ENCODE assay signal across 9 cellular contexts in the genomic region with DNA sequence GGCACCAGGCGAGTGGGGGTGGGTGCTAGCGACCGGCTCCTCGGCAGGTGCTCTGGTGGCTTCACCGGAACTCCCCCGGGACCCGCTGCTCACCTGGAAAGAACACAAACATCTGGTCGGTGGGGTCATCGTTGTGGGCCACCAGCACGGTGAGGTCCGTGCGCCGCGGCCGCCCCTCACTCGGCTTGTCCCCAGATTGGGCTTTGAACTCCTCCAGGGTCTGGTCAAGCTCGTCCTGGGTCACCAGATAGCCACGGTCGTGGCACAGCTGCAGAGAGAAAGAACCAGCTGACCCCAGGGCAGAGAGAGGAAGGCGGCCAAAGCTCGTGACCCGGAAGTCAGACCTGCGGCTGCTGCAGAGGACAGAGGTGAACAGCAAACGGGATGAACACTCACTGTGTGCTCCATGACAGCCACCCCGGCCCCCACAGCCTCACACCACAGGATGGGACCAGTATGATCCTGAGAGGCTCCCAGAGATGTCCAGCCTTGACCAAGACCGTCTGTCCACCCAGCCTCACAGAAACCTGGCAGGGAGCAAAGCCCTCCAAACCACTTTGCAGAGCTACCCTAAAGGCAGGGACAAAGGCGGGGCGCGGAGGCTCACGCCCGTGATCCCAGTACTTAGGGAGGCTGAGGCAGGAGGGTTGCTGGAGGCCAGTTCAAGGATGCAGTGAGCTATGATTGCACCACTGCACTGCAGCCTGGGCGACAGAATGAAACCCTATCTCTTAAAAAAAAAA. TPM values are rescaled to one million over a fixed set of nuclear protein-coding genes. Genes with fewer than 3 reads are reported as not detected.
A peak's percentile ranks its signal among the peaks of the same experiment; 100 is the strongest.
DNase-seq lines count a peak whose midpoint lies in the region; ATAC-seq and TF ChIP-seq lines count a peak whose summit lies in the region.
"Had no signal": no experiment of that assay in that cellular context is flagged by ENCODE, and none has a peak within 500 bp of the region (broad histone marks: within the 10 kb centered on the region; RNA-seq: fewer than 3 reads in every experiment).

No MANE protein-coding gene starts in this region.

- H3K27ac ChIP-seq in GM23338 (ENCODE audit: low read depth) (no peak overlapping the region), VCaP (peak overlapping the region; percentile 83; the same call in 1 of the 2 replicates), heart right ventricle (peak overlapping the region in 5 of 10 donors; percentile 81 to 92 (median 87)), gastrocnemius medialis (peak overlapping the region; percentile 79 to 94 (median 92))

- H3K4me3 Mint-ChIP-seq in GM23338: peak overlapping the region; percentile 89

- H3K27me3 Mint-ChIP-seq in GM23338 (ENCODE audit: insufficient read depth, low read depth, poor library complexity): peaks cover 17% of the 10 kb centered on the region

- H3K27ac Mint-ChIP-seq in GM23338: peak overlapping the region; percentile 88; the same call in 1 of the 2 replicates

- H3K27me3 ChIP-seq in GM23338 (ENCODE audit: insufficient read depth): no peaks in the 10 kb centered on the region
- no peaks in the 10 kb centered on the region for H3K27me3 ChIP-seq in heart right ventricle
- no peaks in the 10 kb centered on the region for H3K27me3 ChIP-seq in gastrocnemius medialis

- DNase-seq in GM23338 (ENCODE audit: low spot score): no peak
- peak in 1 of 2 donors; percentile 20 for DNase-seq in heart right ventricle
- DNase-seq in gastrocnemius medialis: no peak
- no peak for DNase-seq in A172 (ENCODE audit: low spot score)
- DNase-seq in NOMO-1 (lab: John Stamatoyannopoulos, UW; ENCODE audit: unreplicated experiment in 2 of 2): no peak
- no peak for DNase-seq in COLO829 (ENCODE audit: low spot score)
- DNase-seq: stimulated activated CD4-positive, alpha-beta T cell treated with anti-CD3 and anti-CD28 coated beads, Interleukin-2, amount 100 ng/mL, for 48 hours had no signal

- ATAC-seq in GM23338 (no peak), heart right ventricle (no peak), gastrocnemius medialis (no peak), esophagus mucosa (no peak)

- H3K9me3 ChIP-seq in heart right ventricle: no peaks in the 10 kb centered on the region
- no peaks in the 10 kb centered on the region for H3K9me3 ChIP-seq in gastrocnemius medialis

- H3K9me2 ChIP-seq in GM23338 (ENCODE audit: insufficient read depth): no peaks in the 10 kb centered on the region

- peaks cover 23% of the 10 kb centered on the region for H3K79me2 ChIP-seq in GM23338 (replicated peaks; ENCODE audit: insufficient read depth)

- no peak for TF ChIP-seq POLR2A in gastrocnemius medialis (IDR thresholded peaks at IDR 0.05)

- peak overlapping the region; percentile 91 for H3K4me3 ChIP-seq in GM23338
- H3K4me3 ChIP-seq in heart right ventricle: peak overlapping the region; percentile 72 to 98 (median 84)
- H3K4me3 ChIP-seq in gastrocnemius medialis: peak overlapping the region; percentile 79 to 99 (median 98)

- in situ Hi-C loops in gastrocnemius medialis (cut with MboI; ENCODE audit: low sequenced_read_pairs in 4 of 4): no loop called here

- 64 to 68% methylated on average over 32 of the region's 32 CpGs for WGBS in heart right ventricle, 2 donors

- H3K36me3 ChIP-seq in GM23338 (ENCODE audit: insufficient read depth) (0 out of 2 replicates have a peak, but pooled peaks cover 9% of the 10 kb centered on the region), heart right ventricle (peaks cover 0 to 50% (median 22%) of the 10 kb centered on the region in 9 donors), gastrocnemius medialis (peaks cover 0 to 47% of the 10 kb centered on the region in 2 donors)

- H3K4me1 ChIP-seq in GM23338 (ENCODE audit: insufficient read depth) (no peaks in the 10 kb centered on the region; the same call in 1 of the 2 replicates), heart right ventricle (peaks cover 5 to 51% (median 30%) of the 10 kb centered on the region in 9 donors), gastrocnemius medialis (peaks cover 21 to 23% of the 10 kb centered on the region in 2 donors)

- TF ChIP-seq CTCF in GM23338 (conservative IDR thresholded peaks at IDR 0.05; ENCODE audit: low read depth in 2 of 2) (no peak), VCaP (conservative IDR thresholded peaks at IDR 0.05) (no peak), heart right ventricle (IDR thresholded peaks at IDR 0.05) (no peak), gastrocnemius medialis (IDR thresholded peaks at IDR 0.05 in 4 of 5, conservative IDR thresholded peaks at IDR 0.05 in 1 of 5) (no peak)

- H3K4me1 Mint-ChIP-seq in GM23338: peaks cover 10% of the 10 kb centered on the region

- intact Hi-C loops in heart right ventricle (cut with DNase I) (loop anchor here in 5 of 10 donors (2.0 to 10.0 kb wide), 4 partner anchors 49 to 59 kb away; a partner anchor contains a TSS), gastrocnemius medialis (cut with DNase I; ENCODE audit: low total_unique reads) (loop anchor here (2.0 kb wide), 1 partner anchor 147 kb away; a partner anchor contains a TSS)

- no peak overlapping the region for H2AFZ ChIP-seq in GM23338

- peaks cover 23% of the 10 kb centered on the region for H3K36me3 Mint-ChIP-seq in GM23338 (ENCODE audit: low read depth)

- H3K4me2 ChIP-seq in GM23338: peak overlapping the region; percentile 93

- 0 out of 2 replicates have a peak, but pooled peaks cover 5% of the 10 kb centered on the region for H3F3A ChIP-seq in GM23338 (replicated peaks; ENCODE audit: low read depth)

- H3K9me3 Mint-ChIP-seq in GM23338: no peaks in the 10 kb centered on the region

- H4K20me1 ChIP-seq in GM23338 (replicated peaks; ENCODE audit: insufficient read depth): peaks cover 17% of the 10 kb centered on the region

TF ChIP-seq in GM23338, 12 proteins besides CTCF, POLR2A, EP300 and RAD21:
- TF ChIP-seq ZNF114 (CRISPR knock-in tag; IDR thresholded peaks at IDR 0.05) (no peak), CREB1 (CRISPR knock-in tag; IDR thresholded peaks at IDR 0.05; ENCODE audit: low read depth) (no peak), POLR2AphosphoS5 (IDR thresholded peaks at IDR 0.05; ENCODE audit: low read depth) (no peak), EZH2phosphoT487 (IDR thresholded peaks at IDR 0.05; ENCODE audit: unreplicated experiment) (no peak), EZH2 (IDR thresholded peaks at IDR 0.05; ENCODE audit: low read depth, unreplicated experiment) (no peak)
- TF ChIP-seq, protein P1, sequence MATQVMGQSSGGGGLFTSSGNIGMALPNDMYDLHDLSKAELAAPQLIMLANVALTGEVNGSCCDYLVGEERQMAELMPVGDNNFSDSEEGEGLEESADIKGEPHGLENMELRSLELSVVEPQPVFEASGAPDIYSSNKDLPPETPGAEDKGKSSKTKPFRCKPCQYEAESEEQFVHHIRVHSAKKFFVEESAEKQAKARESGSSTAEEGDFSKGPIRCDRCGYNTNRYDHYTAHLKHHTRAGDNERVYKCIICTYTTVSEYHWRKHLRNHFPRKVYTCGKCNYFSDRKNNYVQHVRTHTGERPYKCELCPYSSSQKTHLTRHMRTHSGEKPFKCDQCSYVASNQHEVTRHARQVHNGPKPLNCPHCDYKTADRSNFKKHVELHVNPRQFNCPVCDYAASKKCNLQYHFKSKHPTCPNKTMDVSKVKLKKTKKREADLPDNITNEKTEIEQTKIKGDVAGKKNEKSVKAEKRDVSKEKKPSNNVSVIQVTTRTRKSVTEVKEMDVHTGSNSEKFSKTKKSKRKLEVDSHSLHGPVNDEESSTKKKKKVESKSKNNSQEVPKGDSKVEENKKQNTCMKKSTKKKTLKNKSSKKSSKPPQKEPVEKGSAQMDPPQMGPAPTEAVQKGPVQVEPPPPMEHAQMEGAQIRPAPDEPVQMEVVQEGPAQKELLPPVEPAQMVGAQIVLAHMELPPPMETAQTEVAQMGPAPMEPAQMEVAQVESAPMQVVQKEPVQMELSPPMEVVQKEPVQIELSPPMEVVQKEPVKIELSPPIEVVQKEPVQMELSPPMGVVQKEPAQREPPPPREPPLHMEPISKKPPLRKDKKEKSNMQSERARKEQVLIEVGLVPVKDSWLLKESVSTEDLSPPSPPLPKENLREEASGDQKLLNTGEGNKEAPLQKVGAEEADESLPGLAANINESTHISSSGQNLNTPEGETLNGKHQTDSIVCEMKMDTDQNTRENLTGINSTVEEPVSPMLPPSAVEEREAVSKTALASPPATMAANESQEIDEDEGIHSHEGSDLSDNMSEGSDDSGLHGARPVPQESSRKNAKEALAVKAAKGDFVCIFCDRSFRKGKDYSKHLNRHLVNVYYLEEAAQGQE (IDR thresholded peaks at IDR 0.05; ENCODE audit: unreplicated experiment): no peak

RNA-seq across cellular contexts. Expression of a gene that starts 1.2 kb away (rescaled TPM):
- 257 and 303 TPM in 2 replicates for total RNA-seq in GM23338 (2014; rRNA removed; shearing (Covaris generic))
- polyA plus RNA-seq in GM23338 (2016; fragmentation: Nextera tagmentation; extraction: Ambion mirVana) (254 and 286 TPM in 2 replicates), heart right ventricle (100 to 1,000 TPM; 116 to 212 TPM)
- total RNA-seq in heart right ventricle (100 to 1,000 TPM; 111 to 215 (median 134) TPM), gastrocnemius medialis (100 to 1,000 TPM; 118 to 263 (median 228) TPM), esophagus mucosa (139 TPM)
- total RNA-seq in A172 (2014; rRNA removed; shearing (Covaris generic)): 265 and 318 TPM in 2 replicates

RNA-seq across cellular contexts. Expression of a gene that starts 9.8 kb away (rescaled TPM):
- 284 and 351 TPM in 2 replicates for total RNA-seq in GM23338 (2014; rRNA removed; shearing (Covaris generic))
- polyA plus RNA-seq in GM23338 (2016; fragmentation: Nextera tagmentation; extraction: Ambion mirVana) (543 and 573 TPM in 2 replicates), heart right ventricle (100 to 1,000 TPM; 461 to 487 TPM)
- total RNA-seq in heart right ventricle (100 to 1,000 TPM; 244 to 405 (median 299) TPM), gastrocnemius medialis (100 to 1,000 TPM; 616 to 907 (median 819) TPM), esophagus mucosa (138 TPM)
- 323 and 353 TPM in 2 replicates for total RNA-seq in A172 (2014; rRNA removed; shearing (Covaris generic))

RNA-seq across cellular contexts. Expression of a gene that starts 27.0 kb away (rescaled TPM):
- total RNA-seq in GM23338 (2014; rRNA removed; shearing (Covaris generic)): 56.0 and 71.8 TPM in 2 replicates
- polyA plus RNA-seq in GM23338 (2016; fragmentation: Nextera tagmentation; extraction: Ambion mirVana) (24.7 and 28.3 TPM in 2 replicates), heart right ventricle (1 to 10 TPM; 4.4 to 8.6 TPM)
- total RNA-seq in heart right ventricle (10 to 100 TPM in 1 of 10 donors, 1 to 10 TPM in 9; 1.9 to 27.4 (median 4.1) TPM), gastrocnemius medialis (1 to 10 TPM in 3 of 4 donors, under 1 TPM in 1; 0.83 to 7.6 (median 3.4) TPM), esophagus mucosa (5.1 TPM)
- 3.1 and 4.9 TPM in 2 replicates for total RNA-seq in A172 (2014; rRNA removed; shearing (Covaris generic))

RNA-seq across cellular contexts. Expression of a gene that starts 54.1 kb away (rescaled TPM):
- 18.1 and 22.2 TPM in 2 replicates for total RNA-seq in GM23338 (2014; rRNA removed; shearing (Covaris generic))
- polyA plus RNA-seq in GM23338 (2016; fragmentation: Nextera tagmentation; extraction: Ambion mirVana) (27.4 and 30.3 TPM in 2 replicates), heart right ventricle (10 to 100 TPM in 1 of 2 donors, 1 to 10 TPM in 1; 2.7 to 23.4 TPM)
- total RNA-seq in heart right ventricle (10 to 100 TPM in 1 of 10 donors, 1 to 10 TPM in 9; 4.3 to 18.1 (median 5.6) TPM), gastrocnemius medialis (10 to 100 TPM in 3 of 4 donors, 1 to 10 TPM in 1; 6.0 to 20.0 (median 15.0) TPM), esophagus mucosa (24.8 TPM)
- 5.1 and 8.6 TPM in 2 replicates for total RNA-seq in A172 (2014; rRNA removed; shearing (Covaris generic))
